Comparison of ENCODE assay signal across 26 cellular contexts in genomic region chr4:175125410-175126068, GRCh38.
"Had no signal": no experiment of that assay in that cellular context is flagged by ENCODE, and none has a peak within 500 bp of the region (broad histone marks: within the 10 kb centered on the region; RNA-seq: fewer than 3 reads in every experiment).

No MANE protein-coding gene starts in this region.

- H3K9me3 ChIP-seq: testis had no signal

- H2AFZ ChIP-seq: hepatocyte had no signal

- H3K79me2 ChIP-seq: hepatocyte had no signal

- H3K36me3 ChIP-seq: left ventricle myocardium inferior, sigmoid colon, uterus, WERI-Rb-1 had no signal

- H3K4me3 ChIP-seq: hepatocyte, left ventricle myocardium inferior, sigmoid colon, testis, uterus had no signal

- H3K4me1 Mint-ChIP-seq: activated CD4-positive, alpha-beta T cell treated with anti-CD3 and anti-CD28 coated beads, Interleukin-2, amount 10 ng/mL, durations not matched to agents 7 days and 5 days; activated CD8-positive, alpha-beta memory T cell treated with anti-CD3 and anti-CD28 coated beads, Interleukin-2, amount 10 ng/mL, durations not matched to agents 7 days and 5 days; activated naive CD4-positive, alpha-beta T cell treated with anti-CD3 and anti-CD28 coated beads, Interleukin-2, amount 50 U/mL, for 24 hours; immature natural killer cell; mesothelial cell of epicardium; naive thymus-derived CD8-positive, alpha-beta T cell had no signal

- ATAC-seq: activated CD8-positive, alpha-beta memory T cell treated with anti-CD3 and anti-CD28 coated beads, Interleukin-2, amount 10 ng/mL, durations not matched to agents 7 days and 5 days; activated CD8-positive, alpha-beta T cell treated with anti-CD3 and anti-CD28 coated beads for 36 hours; naive thymus-derived CD8-positive, alpha-beta T cell had no signal

- DNase-seq: activated CD4-positive, alpha-beta T cell treated with anti-CD3 and anti-CD28 coated beads, Interleukin-2, amount 10 ng/mL, durations not matched to agents 7 days and 5 days; activated CD4-positive, CD25-positive, alpha-beta regulatory T cell treated with anti-CD3 and anti-CD28 coated beads, Interleukin-2, amount 50 U/mL, for 72 hours; activated CD8-positive, alpha-beta memory T cell treated with anti-CD3 and anti-CD28 coated beads, Interleukin-2, amount 10 ng/mL, durations not matched to agents 7 days and 5 days; activated CD8-positive, alpha-beta T cell treated with anti-CD3 and anti-CD28 coated beads for 36 hours; activated gamma-delta T cell; activated T-cell treated with anti-CD3 and anti-CD28 coated beads for 4 hours; aorta; cortex of kidney; glutamatergic neuron; immature natural killer cell; kidney glomerular epithelial cell; left ventricle myocardium inferior; naive thymus-derived CD8-positive, alpha-beta T cell; retina; sigmoid colon; stimulated activated CD4-positive, alpha-beta T cell treated with anti-CD3 and anti-CD28 coated beads, Interleukin-2, amount 100 ng/mL, for 48 hours; stimulated activated naive CD4-positive, alpha-beta T cell; testis; trophoblast cell; uterus; WERI-Rb-1 had no signal

- H3K27ac Mint-ChIP-seq: activated CD4-positive, alpha-beta T cell treated with anti-CD3 and anti-CD28 coated beads, Interleukin-2, amount 10 ng/mL, durations not matched to agents 7 days and 5 days; activated CD8-positive, alpha-beta memory T cell treated with anti-CD3 and anti-CD28 coated beads, Interleukin-2, amount 10 ng/mL, durations not matched to agents 7 days and 5 days; activated CD8-positive, alpha-beta T cell treated with anti-CD3 and anti-CD28 coated beads for 36 hours; activated naive CD4-positive, alpha-beta T cell treated with anti-CD3 and anti-CD28 coated beads, Interleukin-2, amount 50 U/mL, for 24 hours; activated T-helper 1 cell treated with anti-CD3 and anti-CD28 coated beads, Interleukin-12 subunit alpha, Interleukin-12 subunit beta, Interleukin-2, Interleukin-4 antibody, amounts not matched to agents 30 ng/mL and 10 ng/mL and 1 ng/mL, durations not matched to agents 14 hours and 24 hours and 36 hours; immature natural killer cell; mesothelial cell of epicardium; naive thymus-derived CD8-positive, alpha-beta T cell; progenitor cell of endocrine pancreas had no signal

- H3K4me3 Mint-ChIP-seq: activated CD4-positive, alpha-beta T cell treated with anti-CD3 and anti-CD28 coated beads, Interleukin-2, amount 10 ng/mL, durations not matched to agents 7 days and 5 days; activated CD8-positive, alpha-beta memory T cell treated with anti-CD3 and anti-CD28 coated beads, Interleukin-2, amount 10 ng/mL, durations not matched to agents 7 days and 5 days; activated CD8-positive, alpha-beta T cell treated with anti-CD3 and anti-CD28 coated beads for 36 hours; activated naive CD4-positive, alpha-beta T cell treated with anti-CD3 and anti-CD28 coated beads, Interleukin-2, amount 50 U/mL, for 24 hours; activated T-helper 1 cell treated with anti-CD3 and anti-CD28 coated beads, Interleukin-12 subunit alpha, Interleukin-12 subunit beta, Interleukin-2, Interleukin-4 antibody, amounts not matched to agents 30 ng/mL and 10 ng/mL and 1 ng/mL, durations not matched to agents 14 hours and 24 hours and 36 hours; immature natural killer cell; mesothelial cell of epicardium; naive thymus-derived CD8-positive, alpha-beta T cell had no signal

- H3K4me2 ChIP-seq: hepatocyte had no signal

- H3K27me3 Mint-ChIP-seq: activated CD4-positive, alpha-beta T cell treated with anti-CD3 and anti-CD28 coated beads, Interleukin-2, amount 10 ng/mL, durations not matched to agents 7 days and 5 days; activated CD8-positive, alpha-beta memory T cell treated with anti-CD3 and anti-CD28 coated beads, Interleukin-2, amount 10 ng/mL, durations not matched to agents 7 days and 5 days; activated CD8-positive, alpha-beta T cell treated with anti-CD3 and anti-CD28 coated beads for 36 hours; activated naive CD4-positive, alpha-beta T cell treated with anti-CD3 and anti-CD28 coated beads, Interleukin-2, amount 50 U/mL, for 24 hours; naive thymus-derived CD8-positive, alpha-beta T cell; progenitor cell of endocrine pancreas had no signal

- H3K4me1 ChIP-seq: left ventricle myocardium inferior, sigmoid colon, testis, uterus had no signal

- H3K36me3 Mint-ChIP-seq: activated CD8-positive, alpha-beta memory T cell treated with anti-CD3 and anti-CD28 coated beads, Interleukin-2, amount 10 ng/mL, durations not matched to agents 7 days and 5 days; activated naive CD4-positive, alpha-beta T cell treated with anti-CD3 and anti-CD28 coated beads, Interleukin-2, amount 50 U/mL, for 24 hours; naive thymus-derived CD8-positive, alpha-beta T cell had no signal

- H3K27ac ChIP-seq: hepatocyte, left ventricle myocardium inferior, sigmoid colon, testis, uterus, WERI-Rb-1 had no signal

- H3K27me3 ChIP-seq: hepatocyte, sigmoid colon, testis, uterus had no signal
